In genomic region chr6:108847738-108848115, GRCh38 we compare ENCODE assay signal across 8 cellular contexts. TPM values are rescaled to one million over a fixed set of nuclear protein-coding genes. Genes with fewer than 3 reads are reported as not detected.
DNase-seq lines count a peak whose midpoint lies in the region; ATAC-seq and TF ChIP-seq lines count a peak whose summit lies in the region.

No MANE protein-coding gene starts in this region.

- H3K4me1 Mint-ChIP-seq in activated CD8-positive, alpha-beta T cell treated with anti-CD3 and anti-CD28 coated beads, Interleukin-2, amount 10 ng/mL, durations not matched to agents 7 days and 5 days (ENCODE audit: low read depth), result peaks cover 31% of the 10 kb centered on the region

- H3K4me1 ChIP-seq in stomach, result peaks cover 5 to 50% (median 14%) of the 10 kb centered on the region in 4 donors

- no peaks in the 10 kb centered on the region for H3K36me3 ChIP-seq in stomach

- peaks cover 5% of the 10 kb centered on the region for H3K27me3 Mint-ChIP-seq in activated CD8-positive, alpha-beta T cell treated with anti-CD3 and anti-CD28 coated beads, Interleukin-2, amount 10 ng/mL, durations not matched to agents 7 days and 5 days (ENCODE audit: low read depth)

- no peak for TF ChIP-seq POLR2A in stomach (IDR thresholded peaks at IDR 0.05)

- CTCF ChIA-PET in activated CD8-positive, alpha-beta T cell treated with anti-CD3 and anti-CD28 coated beads, Interleukin-2, amount 10 ng/mL, durations not matched to agents 7 days and 5 days (lab: Charles Lee), result interaction anchor here (1.0 to 5.1 kb wide), 6 partner anchors 10 to 306 kb away, joined by 3 to 49 read pairs (median 10); no protein-coding TSS in a partner anchor

- H3K27me3 ChIP-seq in stomach, result no peaks in the 10 kb centered on the region

- peak overlapping the region; percentile 83 for H3K27ac Mint-ChIP-seq in activated CD8-positive, alpha-beta T cell treated with anti-CD3 and anti-CD28 coated beads, Interleukin-2, amount 10 ng/mL, durations not matched to agents 7 days and 5 days

- DNase-seq in NCI-H2107 treated with DMSO at 0.1 percent for 48 hours (lab: John Stamatoyannopoulos, UW; ENCODE audit: unreplicated experiment) (peak; percentile 61), NCI-H2107 (lab: John Stamatoyannopoulos, UW) (no peak), stomach (no peak), iPS-NIHi7 (ENCODE audit: extremely low spot score) (no peak), retina (no peak)
- no peak for DNase-seq in activated CD8-positive, alpha-beta T cell treated with anti-CD3 and anti-CD28 coated beads, Interleukin-2, amount 10 ng/mL, durations not matched to agents 7 days and 5 days
- no peak for DNase-seq in activated CD4-positive, alpha-beta T cell treated with anti-CD3 and anti-CD28 coated beads, Interleukin-2, amount 50 U/mL, for 4 hours

- TF ChIP-seq CTCF in stomach (IDR thresholded peaks at IDR 0.05), result no peak

- peaks cover 4% of the 10 kb centered on the region for H3K36me3 Mint-ChIP-seq in activated CD8-positive, alpha-beta T cell treated with anti-CD3 and anti-CD28 coated beads, Interleukin-2, amount 10 ng/mL, durations not matched to agents 7 days and 5 days (ENCODE audit: low read depth)

- intact Hi-C loops in stomach (cut with DNase I; ENCODE audit: low total_unique reads), result no loop called here

- POLR2A ChIA-PET in activated CD8-positive, alpha-beta T cell treated with anti-CD3 and anti-CD28 coated beads, Interleukin-2, amount 10 ng/mL, durations not matched to agents 7 days and 5 days (lab: Charles Lee), result interaction anchor here (0.6 to 1.5 kb wide), 6 partner anchors 9 to 246 kb away, joined by 3 to 5 read pairs (median 3); partner anchors contain the start of gene SESN1

- 36 to 50% (median 44%) methylated on average over 12 of the region's 12 CpGs for WGBS in stomach, 5 donors

- H3K27ac ChIP-seq in stomach, result peak overlapping the region; percentile 72 to 87 (median 84)

- H3K4me3 ChIP-seq in iPS-11a (ENCODE audit: low read depth, low read length) (peak overlapping the region; percentile 81), stomach (peak overlapping the region; percentile 67 to 92 (median 82))

- no peaks in the 10 kb centered on the region for H3K9me3 ChIP-seq in stomach

- H3K4me3 Mint-ChIP-seq in activated CD8-positive, alpha-beta T cell treated with anti-CD3 and anti-CD28 coated beads, Interleukin-2, amount 10 ng/mL, durations not matched to agents 7 days and 5 days, result peak overlapping the region; percentile 84

- no peak for TF ChIP-seq EP300 in stomach (IDR thresholded peaks at IDR 0.05)

- peak; percentile 2 for ATAC-seq in activated CD8-positive, alpha-beta T cell treated with anti-CD3 and anti-CD28 coated beads, Interleukin-2, amount 10 ng/mL, durations not matched to agents 7 days and 5 days

- no peaks in the 10 kb centered on the region for H3K9me3 Mint-ChIP-seq in activated CD8-positive, alpha-beta T cell treated with anti-CD3 and anti-CD28 coated beads, Interleukin-2, amount 10 ng/mL, durations not matched to agents 7 days and 5 days (ENCODE audit: insufficient read depth)

RNA-seq across cellular contexts. Expression of gene ARMC2, which starts 0.5 kb away (rescaled TPM):
- 10 to 100 TPM; 10.3 to 10.9 TPM for total RNA-seq in activated CD8-positive, alpha-beta T cell treated with anti-CD3 and anti-CD28 coated beads, Interleukin-2, amount 10 ng/mL, durations not matched to agents 7 days and 5 days
- 10 to 100 TPM in 1 of 5 donors, 1 to 10 TPM in 3, not detected in 1; 2.3 to 13.4 (median 4.0) TPM for total RNA-seq in stomach
- polyA plus RNA-seq in stomach, result 1 to 10 TPM in 2 of 3 donors, under 1 TPM in 1; 0.46 to 1.7 (median 1.1) TPM
